In genomic region chr2:206217162-206217561, GRCh38 we compare ENCODE assay signal across 2 cellular contexts.
TF ChIP-seq lines count a peak whose summit lies in the region.

No MANE protein-coding gene starts in this region.

TF ChIP-seq in H1, 55 proteins besides CTCF, POLR2A, EP300 and RAD21:
- TF ChIP-seq POU5F1 (IDR thresholded peaks at IDR 0.05; ENCODE audit: low read depth, low read length) (no peak), SRF (IDR thresholded peaks at IDR 0.05; ENCODE audit: low read depth, low read length) (no peak), KDM1A (IDR thresholded peaks at IDR 0.05; ENCODE audit: borderline replicate concordance, low read length) (no peak), TCF12 (IDR thresholded peaks at IDR 0.05; ENCODE audit: low read depth, low read length) (no peak), KDM4A (IDR thresholded peaks at IDR 0.05; ENCODE audit: low read depth, low read length, severe bottlenecking) (no peak), BCL11A (IDR thresholded peaks at IDR 0.05; ENCODE audit: low read depth in 2 of 2, low read length in 2 of 2) (no peak), KDM5A (IDR thresholded peaks at IDR 0.05; ENCODE audit: low read length) (no peak), ASH2L (IDR thresholded peaks at IDR 0.05; ENCODE audit: low read length) (no peak), ZNF274 (IDR thresholded peaks at IDR 0.05; ENCODE audit: borderline replicate concordance, extremely low read depth, low read length) (no peak), GABPA (IDR thresholded peaks at IDR 0.05; ENCODE audit: borderline replicate concordance, insufficient read depth, low read length) (no peak), SP4 (IDR thresholded peaks at IDR 0.05; ENCODE audit: low read length) (no peak)

TF ChIP-seq in GM12891, 5 proteins besides CTCF, POLR2A, EP300 and RAD21:
- no peak for TF ChIP-seq PAX5 (IDR thresholded peaks at IDR 0.05; ENCODE audit: insufficient read depth, low read length, severe bottlenecking)
- no peak for TF ChIP-seq POLR2AphosphoS5 (IDR thresholded peaks at IDR 0.05; ENCODE audit: low read depth, low read length)
- TF ChIP-seq TAF1 (IDR thresholded peaks at IDR 0.05; ENCODE audit: low read depth, low read length) = no peak
- no peak for TF ChIP-seq SPI1 (IDR thresholded peaks at IDR 0.05; ENCODE audit: low read depth, low read length)
- no peak for TF ChIP-seq POU2F2 (IDR thresholded peaks at IDR 0.05; ENCODE audit: low read depth, low read length)
TF ChIP-seq in GM12891: peak in this region for 0.
